Comparison of ENCODE assay signal across 25 cellular contexts in genomic region chr6:136503303-136503702, GRCh38. TPM values are rescaled to one million over a fixed set of nuclear protein-coding genes. Genes with fewer than 3 reads are reported as not detected.
A peak's percentile ranks its signal among the peaks of the same experiment; 100 is the strongest.
DNase-seq lines count a peak whose midpoint lies in the region; ATAC-seq, FAIRE-seq and TF ChIP-seq lines count a peak whose summit lies in the region.
"Had no signal": no experiment of that assay in that cellular context is flagged by ENCODE, and none has a peak within 500 bp of the region (broad histone marks: within the 10 kb centered on the region; RNA-seq: fewer than 3 reads in every experiment).

No MANE protein-coding gene starts in this region.

- no peaks in the 10 kb centered on the region for H4K20me1 ChIP-seq in H1 (replicated peaks in 1 of 2; ENCODE audit: control insufficient read depth in 1 of 2, insufficient read depth in 2 of 2, low read length in 2 of 2)

- FAIRE-seq in H1 (lab: Jason Lieb, UNC), result peak; percentile 74
- FAIRE-seq: colon, endometrium, GM19239, keratinocyte had no signal

- no peak overlapping the region for H4K8ac ChIP-seq in H1 (ENCODE audit: extremely low read depth, insufficient read depth, low read length)

- no peak overlapping the region; the same call in 1 of the 2 replicates for H2BK12ac ChIP-seq in H1 (ENCODE audit: low read depth, low read length)

- TF ChIP-seq CTCF in H1 (IDR thresholded peaks at IDR 0.05; ENCODE audit: control extremely low read depth in 1 of 3, insufficient read depth in 1 of 3, low read depth in 1 of 3, low read length in 3 of 3), result no peak

- H3K23ac ChIP-seq in H1 (ENCODE audit: insufficient read length), result no peak overlapping the region

- peak overlapping the region; percentile 42 for H3K27ac ChIP-seq in H1 (ENCODE audit: low read depth, low read length)
- H3K27ac ChIP-seq: prostate gland, stomach, upper lobe of left lung had no signal

- no peak overlapping the region for H3K4ac ChIP-seq in H1 (replicated peaks; ENCODE audit: insufficient read length, low read depth, low read length)

- no peak overlapping the region for H4K91ac ChIP-seq in H1 (replicated peaks; ENCODE audit: insufficient read length, low read length)

- CTCF ChIA-PET in H1 (lab: Charles Lee; ENCODE audit: partially characterized antibody), result interaction anchor here (1.0 to 1.4 kb wide), 2 partner anchors 14 to 23 kb away, joined by 3 to 5 read pairs; no protein-coding TSS in a partner anchor

- TF ChIP-seq EP300 in H1 (IDR thresholded peaks at IDR 0.05; ENCODE audit: borderline replicate concordance in 1 of 2, low read depth in 2 of 2, low read length in 2 of 2), result no peak; a peak in 1 of 3 replicates

- no peak overlapping the region for H3K14ac ChIP-seq in H1 (ENCODE audit: insufficient read length)

- 15% methylated on average over 4 of the region's 4 CpGs; no CpG with 5 or more reads in 1 of the 2 experiments for WGBS in H1 (ENCODE audit: extremely low coverage in 1 of 2, insufficient coverage in 1 of 2, insufficient read length in 1 of 2, insufficient replicate concordance in 2 of 2, low coverage in 1 of 2, low lambda C conversion rate in 2 of 2, missing lambda C conversion rate in 1 of 2), 2 experiments

- H2BK120ac ChIP-seq in H1 (replicated peaks; ENCODE audit: low read depth, low read length), result no peak overlapping the region

- POLR2A ChIA-PET in H1 (lab: Charles Lee; ENCODE audit: partially characterized antibody), result interaction anchor here (1.0 to 1.3 kb wide), 4 partner anchors 12 to 215 kb away, joined by 3 to 4 read pairs (median 4); partner anchors contain the start of gene BCLAF1

- in situ Hi-C loops in HAP-1 (cut with MboI; ENCODE audit: low sequenced_read_pairs), result no loop called here

- H3K18ac ChIP-seq in H1 (ENCODE audit: extremely low read depth, low read length), result peak overlapping the region; percentile 20; the same call in 1 of the 2 replicates

- H3K9ac ChIP-seq in H1 (replicated peaks in 1 of 4; ENCODE audit: extremely low read depth in 1 of 4, low read depth in 3 of 4, low read length in 3 of 4), result no peak overlapping the region

- peak overlapping the region; percentile 64; the same call in 1 of the 2 replicates for H2BK5ac ChIP-seq in H1 (ENCODE audit: low read depth, low read length)

- H2BK15ac ChIP-seq in H1 (ENCODE audit: low read length), result no peak overlapping the region

- H3K4me1 ChIP-seq in HAP-1, result peaks cover 56% of the 10 kb centered on the region
- H3K4me1 ChIP-seq in H1 (replicated peaks in 1 of 4; ENCODE audit: control insufficient read depth in 3 of 4, insufficient read depth in 4 of 4, low read length in 3 of 4), result peaks cover 0 to 29% (median 17%) of the 10 kb centered on the region in 4 experiments; a peak in 6 of 7 replicates
- peaks cover 14% of the 10 kb centered on the region for H3K4me1 ChIP-seq in neuron (ENCODE audit: insufficient read depth, low read length)
- H3K4me1 ChIP-seq: prostate gland, stomach, upper lobe of left lung had no signal

- no peak overlapping the region for H3K56ac ChIP-seq in H1 (replicated peaks; ENCODE audit: insufficient read length, low read depth, low read length)

- H3K36me3 ChIP-seq in HAP-1 (replicated peaks) (no peaks in the 10 kb centered on the region), H1 (ENCODE audit: control insufficient read depth in 2 of 4, insufficient read depth in 4 of 4, low read length in 3 of 4) (no peaks in the 10 kb centered on the region), neuron (ENCODE audit: insufficient read depth, low read length) (no peaks in the 10 kb centered on the region)
- H3K36me3 ChIP-seq: prostate gland, stomach, upper lobe of left lung had no signal

- DNase-seq in HAP-1 (ENCODE audit: low spot score in 2 of 2) (peak; percentile 76 to 88), NCI-H82 (lab: John Stamatoyannopoulos, UW) (peak; percentile 84), H1 (ENCODE audit: low read depth in 1 of 2, low spot score in 2 of 2) (no peak), NCI-H1930 (lab: John Stamatoyannopoulos, UW) (no peak), NCI-H128 (lab: John Stamatoyannopoulos, UW; ENCODE audit: unreplicated experiment) (no peak)
- DNase-seq: activated CD4-positive, CD25-positive, alpha-beta regulatory T cell treated with anti-CD3 and anti-CD28 coated beads, Interleukin-2, amount 50 U/mL, for 72 hours; activated T-cell treated with anti-CD3 and anti-CD28 coated beads, Interleukin-2, amount 50 U/mL, for 72 hours; GOT3; head of caudate nucleus; naive thymus-derived CD4-positive, alpha-beta T cell; NCI-H1048; NCI-H748 treated with DMSO at 0.1 percent for 48 hours; SHP77 treated with DMSO at 0.1 percent for 48 hours; stimulated activated CD4-positive, alpha-beta T cell treated with anti-CD3 and anti-CD28 coated beads, Interleukin-2, amount 100 ng/mL, for 48 hours; stomach; upper lobe of left lung had no signal

- TF ChIP-seq POLR2A in H1 (IDR thresholded peaks at IDR 0.05; ENCODE audit: control extremely low read depth in 1 of 2, low read depth in 2 of 2, low read length in 2 of 2), result no peak

- H3K27me3 ChIP-seq in HAP-1 (ENCODE audit: low read depth) (no peaks in the 10 kb centered on the region), H1 (replicated peaks in 1 of 4; ENCODE audit: control insufficient read depth in 3 of 4, extremely low read depth in 1 of 4, insufficient read depth in 3 of 4, low read length in 3 of 4) (no peaks in the 10 kb centered on the region), neuron (ENCODE audit: insufficient read depth, low read length) (no peaks in the 10 kb centered on the region)
- H3K27me3 ChIP-seq: stomach, upper lobe of left lung had no signal

- no peak for TF ChIP-seq RAD21 in H1 (IDR thresholded peaks at IDR 0.05 in 1 of 2, conservative IDR thresholded peaks at IDR 0.05 in 1 of 2; ENCODE audit: low read depth in 2 of 2, low read length in 2 of 2)

- H3K4me2 ChIP-seq in H1 (ENCODE audit: insufficient read depth in 1 of 2, low read depth in 2 of 2, low read length in 2 of 2), result peak overlapping the region; percentile 49 to 62

- H3K23me2 ChIP-seq in H1 (ENCODE audit: low read depth, low read length), result no peaks in the 10 kb centered on the region

- H3K9me3 ChIP-seq in HAP-1 (no peaks in the 10 kb centered on the region), H1 (ENCODE audit: insufficient read depth in 2 of 2, low read depth in 1 of 2, low read length in 1 of 2) (no peaks in the 10 kb centered on the region), neuron (ENCODE audit: low read length) (no peaks in the 10 kb centered on the region)
- H3K9me3 ChIP-seq: prostate gland, stomach, upper lobe of left lung had no signal

- H3K79me2 ChIP-seq in H1 (ENCODE audit: control insufficient read depth in 1 of 2, insufficient read depth in 2 of 2, low read length in 2 of 2), result peaks cover under 1 to 67% of the 10 kb centered on the region in 2 experiments

- H2AK5ac ChIP-seq in H1 (ENCODE audit: low read depth, low read length), result no peak overlapping the region

- no peaks in the 10 kb centered on the region; the same call in 1 of the 2 replicates for H3K79me1 ChIP-seq in H1 (ENCODE audit: low read depth, low read length)

- H4K5ac ChIP-seq in H1 (ENCODE audit: insufficient read length, low read depth, low read length), result peak overlapping the region; percentile 80

- ATAC-seq in HG02678 (IDR thresholded peaks at IDR 0.05; ENCODE audit: unreplicated experiment), result no peak
- no peak for ATAC-seq in GM19035 (IDR thresholded peaks at IDR 0.05; ENCODE audit: unreplicated experiment)
- ATAC-seq: activated naive CD4-positive, alpha-beta T cell treated with anti-CD3 and anti-CD28 coated beads, Interleukin-2, amount 50 U/mL, for 72 hours; activated T-cell treated with anti-CD3 and anti-CD28 coated beads, Interleukin-2, amount 50 U/mL, for 72 hours; naive thymus-derived CD4-positive, alpha-beta T cell had no signal

- H3K4me3 ChIP-seq in HAP-1, result 0 out of 2 replicates have a peak overlapping the region, but pooled peaks have one; percentile 1
- peak overlapping the region in 1 of 4 experiments; percentile 45; a peak in 2 of 8 replicates for H3K4me3 ChIP-seq in H1 (ENCODE audit: extremely low read depth in 1 of 4, insufficient read depth in 2 of 4, low read depth in 3 of 4, low read length in 4 of 4)
- H3K4me3 ChIP-seq in neuron (ENCODE audit: low read length), result no peak overlapping the region
- H3K4me3 ChIP-seq: prostate gland, stomach, upper lobe of left lung had no signal

- no peak overlapping the region for H2BK20ac ChIP-seq in H1 (ENCODE audit: low read length)

- H2AFZ ChIP-seq in H1 (ENCODE audit: low read length), result no peak overlapping the region
- H2AFZ ChIP-seq in neuron (ENCODE audit: low read depth, low read length), result peak overlapping the region; percentile 40

TF ChIP-seq in H1, 55 proteins besides CTCF, POLR2A, EP300 and RAD21 (continues in another document):
- TF ChIP-seq EZH2 (IDR thresholded peaks at IDR 0.05; ENCODE audit: low read depth, low read length, severe bottlenecking) (no peak), TCF12 (IDR thresholded peaks at IDR 0.05; ENCODE audit: low read depth, low read length) (0 out of 2 replicates have a peak, but pooled peaks have one; percentile 56), POLR2AphosphoS5 (IDR thresholded peaks at IDR 0.05; ENCODE audit: low read depth, low read length) (no peak), GABPA (IDR thresholded peaks at IDR 0.05; ENCODE audit: borderline replicate concordance, insufficient read depth, low read length) (no peak), ASH2L (IDR thresholded peaks at IDR 0.05; ENCODE audit: low read length) (peak; percentile 26), MAFK (IDR thresholded peaks at IDR 0.05; ENCODE audit: low read depth, low read length) (peak; percentile 78), SAP30 (IDR thresholded peaks at IDR 0.05; ENCODE audit: insufficient read depth, insufficient replicate concordance, low read length) (no peak), YY1 (IDR thresholded peaks at IDR 0.05; ENCODE audit: low read depth, low read length) (peak; percentile 68), CREB1 (IDR thresholded peaks at IDR 0.05) (no peak), TBP (IDR thresholded peaks at IDR 0.05; ENCODE audit: low read depth, low read length) (no peak), CBX5 (IDR thresholded peaks at IDR 0.05; ENCODE audit: low read depth, low read length) (no peak), RFX5 (IDR thresholded peaks at IDR 0.05; ENCODE audit: borderline replicate concordance, low read depth, low read length) (no peak), GTF2F1 (IDR thresholded peaks at IDR 0.05; ENCODE audit: borderline replicate concordance, low read depth, low read length) (no peak), SP1 (IDR thresholded peaks at IDR 0.05; ENCODE audit: low read depth, low read length) (0 out of 2 replicates have a peak, but pooled peaks have one; percentile 13)

RNA-seq across cellular contexts. Expression of gene MAP7, which starts 46.9 kb away (rescaled TPM):
- total RNA-seq in H1 (2021; fragmentation: NEBNext Ultra II Directional; extraction: Animal tissue kit (Norgen Biotek cat#: 25700)), result 66.9 and 67.0 TPM in 2 replicates
- 13.5 and 15.0 TPM in 2 replicates for polyA plus RNA-seq in H1 (2011; rRNA removed)
- polyA plus RNA-seq in H1 (2011; cell fraction: cytosol; rRNA removed), result 20.4 TPM
- 32.0 TPM for polyA plus RNA-seq in H1 (2011; cell fraction: nucleus; rRNA removed)
- polyA plus RNA-seq in H1 (2012, experiment 1 of 2), result 41.9 to 51.0 TPM (median 46.3 TPM) in 4 replicates
- polyA plus RNA-seq in H1 (2012, experiment 2 of 2), result 6.3 TPM
- 52.7 TPM for polyA plus RNA-seq in H1 (2013, experiment 1 of 2)
- 52.0 TPM for polyA plus RNA-seq in H1 (2013, experiment 2 of 2)
- polyA minus RNA-seq in H1 (2011; rRNA and poly(A)+ RNA removed), result 17.3 and 17.8 TPM in 2 replicates
- 17.9 TPM for polyA minus RNA-seq in H1 (2011; cell fraction: cytosol; rRNA and poly(A)+ RNA removed)
- 25.5 TPM for polyA minus RNA-seq in H1 (2011; cell fraction: nucleus; rRNA and poly(A)+ RNA removed)

Comparison
In these comparisons a context has a peak if more than half of its experiments do, and no peak if none do; other contexts are left out.
1. DNase-seq: peak in HAP-1 (2 of 2) and NCI-H82 (single experiment); none in H1 (0 of 2), NCI-H1930 (0 of 2) and NCI-H128 (single experiment).